ENCODE assay signal across 2 cellular contexts in the genomic region with DNA sequence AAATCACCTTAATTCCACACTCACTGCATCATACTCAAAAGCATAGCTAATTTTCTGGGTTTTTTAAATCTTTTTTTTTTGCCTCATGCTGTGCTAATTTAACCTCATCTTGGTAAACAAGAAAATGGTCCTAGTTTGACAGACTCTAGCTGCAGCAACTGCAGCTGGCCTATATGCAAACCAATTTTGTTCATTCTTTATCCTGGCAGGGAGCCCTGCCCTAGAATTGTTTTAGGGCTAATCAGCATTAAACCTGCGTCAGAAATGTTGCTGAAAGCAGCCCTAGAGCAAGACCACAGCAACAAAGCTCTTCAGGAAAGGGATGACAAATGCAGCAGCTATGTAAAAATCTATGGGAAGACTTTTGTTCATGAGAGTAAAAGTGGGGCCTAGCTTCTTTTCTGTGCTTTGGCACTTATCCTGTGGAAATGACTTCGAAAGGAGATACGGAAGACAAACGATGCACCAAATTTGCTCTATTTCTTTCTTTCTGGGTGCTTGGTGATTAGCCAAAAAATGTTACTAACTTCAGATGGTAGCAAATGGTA.
TF ChIP-seq lines count a peak whose summit lies in the region.

No MANE protein-coding gene starts in this region.

TF ChIP-seq in IMR-90, 13 proteins besides CTCF, POLR2A, EP300 and RAD21 (continued from another document):
- TF ChIP-seq, protein P1, sequence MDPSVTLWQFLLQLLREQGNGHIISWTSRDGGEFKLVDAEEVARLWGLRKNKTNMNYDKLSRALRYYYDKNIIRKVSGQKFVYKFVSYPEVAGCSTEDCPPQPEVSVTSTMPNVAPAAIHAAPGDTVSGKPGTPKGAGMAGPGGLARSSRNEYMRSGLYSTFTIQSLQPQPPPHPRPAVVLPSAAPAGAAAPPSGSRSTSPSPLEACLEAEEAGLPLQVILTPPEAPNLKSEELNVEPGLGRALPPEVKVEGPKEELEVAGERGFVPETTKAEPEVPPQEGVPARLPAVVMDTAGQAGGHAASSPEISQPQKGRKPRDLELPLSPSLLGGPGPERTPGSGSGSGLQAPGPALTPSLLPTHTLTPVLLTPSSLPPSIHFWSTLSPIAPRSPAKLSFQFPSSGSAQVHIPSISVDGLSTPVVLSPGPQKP (IDR thresholded peaks at IDR 0.05; ENCODE audit: borderline replicate concordance, low read depth, low read length) = no peak
- no peak for TF ChIP-seq MAZ (IDR thresholded peaks at IDR 0.05; ENCODE audit: borderline replicate concordance, low read depth, low read length)
- no peak for TF ChIP-seq NFE2L2 (IDR thresholded peaks at IDR 0.05; ENCODE audit: low read depth, low read length)
- peak; percentile 14 for TF ChIP-seq RCOR1 (IDR thresholded peaks at IDR 0.05; ENCODE audit: insufficient replicate concordance, low read length)
- TF ChIP-seq SMC3 (IDR thresholded peaks at IDR 0.05; ENCODE audit: low read depth, low read length) = no peak
- TF ChIP-seq RFX5 (IDR thresholded peaks at IDR 0.05; ENCODE audit: low read depth, low read length) = no peak
- peak; percentile 68; the same call in 1 of the 2 replicates for TF ChIP-seq MAFK (IDR thresholded peaks at IDR 0.05; ENCODE audit: low read depth, low read length)
- TF ChIP-seq, protein P2, sequence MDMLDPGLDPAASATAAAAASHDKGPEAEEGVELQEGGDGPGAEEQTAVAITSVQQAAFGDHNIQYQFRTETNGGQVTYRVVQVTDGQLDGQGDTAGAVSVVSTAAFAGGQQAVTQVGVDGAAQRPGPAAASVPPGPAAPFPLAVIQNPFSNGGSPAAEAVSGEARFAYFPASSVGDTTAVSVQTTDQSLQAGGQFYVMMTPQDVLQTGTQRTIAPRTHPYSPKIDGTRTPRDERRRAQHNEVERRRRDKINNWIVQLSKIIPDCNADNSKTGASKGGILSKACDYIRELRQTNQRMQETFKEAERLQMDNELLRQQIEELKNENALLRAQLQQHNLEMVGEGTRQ (IDR thresholded peaks at IDR 0.05; ENCODE audit: low read depth, low read length) = no peak
- no peak for TF ChIP-seq CHD1 (IDR thresholded peaks at IDR 0.05; ENCODE audit: low read depth, low read length)
TF ChIP-seq in IMR-90: peak in this region for 6.

TF ChIP-seq in WTC11, 78 proteins besides CTCF, POLR2A, EP300 and RAD21 (continued from another document):
- TF ChIP-seq, protein P3, sequence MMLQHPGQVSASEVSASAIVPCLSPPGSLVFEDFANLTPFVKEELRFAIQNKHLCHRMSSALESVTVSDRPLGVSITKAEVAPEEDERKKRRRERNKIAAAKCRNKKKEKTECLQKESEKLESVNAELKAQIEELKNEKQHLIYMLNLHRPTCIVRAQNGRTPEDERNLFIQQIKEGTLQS (CRISPR knock-in tag; conservative IDR thresholded peaks at IDR 0.05) = no peak
- TF ChIP-seq SMAD4 (CRISPR knock-in tag; IDR thresholded peaks at IDR 0.05) (no peak), IRF2 (CRISPR knock-in tag; IDR thresholded peaks at IDR 0.05; ENCODE audit: borderline replicate concordance, low read depth) (no peak), ZNF263 (CRISPR knock-in tag; IDR thresholded peaks at IDR 0.05; ENCODE audit: low read depth) (no peak)
- TF ChIP-seq, protein P4, sequence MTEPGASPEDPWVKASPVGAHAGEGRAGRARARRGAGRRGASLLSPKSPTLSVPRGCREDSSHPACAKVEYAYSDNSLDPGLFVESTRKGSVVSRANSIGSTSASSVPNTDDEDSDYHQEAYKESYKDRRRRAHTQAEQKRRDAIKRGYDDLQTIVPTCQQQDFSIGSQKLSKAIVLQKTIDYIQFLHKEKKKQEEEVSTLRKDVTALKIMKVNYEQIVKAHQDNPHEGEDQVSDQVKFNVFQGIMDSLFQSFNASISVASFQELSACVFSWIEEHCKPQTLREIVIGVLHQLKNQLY (CRISPR knock-in tag; IDR thresholded peaks at IDR 0.05) = no peak
